17 cellular contexts compared by ENCODE assay signal in genomic region chr1:185453496-185454192, GRCh38.
DNase-seq lines count a peak whose midpoint lies in the region; ATAC-seq and TF ChIP-seq lines count a peak whose summit lies in the region.
"Had no signal": no experiment of that assay in that cellular context is flagged by ENCODE, and none has a peak within 500 bp of the region (broad histone marks: within the 10 kb centered on the region; RNA-seq: fewer than 3 reads in every experiment).

No MANE protein-coding gene starts in this region.

- no peaks in the 10 kb centered on the region for H3K79me2 ChIP-seq in osteoblast (ENCODE audit: insufficient read depth, low read length)

- H3K4me1 ChIP-seq in SJSA1 (replicated peaks) (peaks cover 37% of the 10 kb centered on the region), osteoblast (ENCODE audit: insufficient read depth, low read length) (peaks cover 10% of the 10 kb centered on the region)
- H3K4me1 ChIP-seq: right atrium auricular region had no signal

- H3K27ac ChIP-seq in SJSA1 (peak overlapping the region; percentile 98), osteoblast (ENCODE audit: low read depth, low read length) (peak overlapping the region; percentile 60)
- H3K27ac ChIP-seq: right atrium auricular region had no signal

- no peak overlapping the region for H3K4me2 ChIP-seq in osteoblast (ENCODE audit: insufficient read depth, low read length)

- H4K20me1 ChIP-seq in osteoblast (ENCODE audit: insufficient read depth, low read length): no peaks in the 10 kb centered on the region

- no peak overlapping the region for H2AFZ ChIP-seq in osteoblast (ENCODE audit: low read length)

- ATAC-seq in GM21576 (IDR thresholded peaks at IDR 0.05; ENCODE audit: unreplicated experiment): no peak
- ATAC-seq: activated CD8-positive, alpha-beta T cell treated with anti-CD3 and anti-CD28 coated beads for 36 hours; activated T-helper 17 cell treated with anti-CD3 and anti-CD28 coated beads, Interleukin-2, amount 50 U/mL, for 72 hours; naive thymus-derived CD4-positive, alpha-beta T cell; stimulated activated memory B cell treated with anti-CD40 and anti-IgM and Interleukin-4, amounts not matched to agents 10 μg/mL and 1 μg/mL and 100 μg/mL, for 72 hours had no signal

- DNase-seq in EH (ENCODE audit: low read depth) (peak; percentile 98), SJSA1 (ENCODE audit: low read depth in 1 of 2, low spot score in 2 of 2) (peak; percentile 91 to 97), epithelial cell of esophagus (ENCODE audit: low read depth) (peak; percentile 76), osteoblast (ENCODE audit: insufficient read length, low spot score, missing footprints) (no peak), RKO (ENCODE audit: low spot score) (no peak), ecto neural progenitor cell (ENCODE audit: low spot score) (no peak)
- DNase-seq in stimulated activated CD4-positive, alpha-beta T cell treated with anti-CD3 and anti-CD28 coated beads, Interleukin-1b, Interleukin-23, amount 100 ng/mL, for 48 hours: no peak
- DNase-seq: activated CD8-positive, alpha-beta T cell treated with anti-CD3 and anti-CD28 coated beads for 36 hours; endodermal cell; GOT3; KBM-7; naive thymus-derived CD4-positive, alpha-beta T cell; NCI-H146 had no signal

- TF ChIP-seq CTCF in epithelial cell of esophagus (IDR thresholded peaks at IDR 0.05; ENCODE audit: insufficient read depth, low read depth, low read length, missing control alignments) (no peak), osteoblast (IDR thresholded peaks at IDR 0.05; ENCODE audit: extremely low read depth, low read depth, low read length) (no peak)

- H3K36me3 ChIP-seq in SJSA1 (no peaks in the 10 kb centered on the region), osteoblast (ENCODE audit: insufficient read depth, low read length) (no peaks in the 10 kb centered on the region)
- H3K36me3 ChIP-seq: right atrium auricular region had no signal

- no peaks in the 10 kb centered on the region; the same call in 1 of the 2 replicates for H3K9me3 ChIP-seq in SJSA1 (replicated peaks)
- no peaks in the 10 kb centered on the region for H3K9me3 ChIP-seq in osteoblast (ENCODE audit: low read depth, low read length)
- H3K9me3 ChIP-seq: right atrium auricular region had no signal

- H3K4me3 ChIP-seq in SJSA1 (no peak overlapping the region), epithelial cell of esophagus (ENCODE audit: low read length) (no peak overlapping the region), osteoblast (ENCODE audit: insufficient read depth, low read length) (no peak overlapping the region)
- H3K4me3 ChIP-seq: right atrium auricular region had no signal

- no peaks in the 10 kb centered on the region for H3K27me3 ChIP-seq in SJSA1 (replicated peaks)
- H3K27me3 ChIP-seq in osteoblast (ENCODE audit: insufficient read depth, low read length): no peaks in the 10 kb centered on the region
- H3K27me3 ChIP-seq: right atrium auricular region had no signal

Comparison
In these comparisons a context has a peak if more than half of its experiments do, and no peak if none do; other contexts are left out.
1. DNase-seq: peak in EH (single experiment), SJSA1 (2 of 2) and epithelial cell of esophagus (single experiment); none in osteoblast (single experiment), RKO (single experiment), stimulated activated CD4-positive, alpha-beta T cell treated with anti-CD3 and anti-CD28 coated beads, Interleukin-1b, Interleukin-23, amount 100 ng/mL, for 48 hours (single experiment) and ecto neural progenitor cell (single experiment).